36 cellular contexts compared by ENCODE assay signal in genomic region chr17:6953689-6954088, GRCh38. TPM values are rescaled to one million over a fixed set of nuclear protein-coding genes. Genes with fewer than 3 reads are reported as not detected.
"Had no signal": no experiment of that assay in that cellular context is flagged by ENCODE, and none has a peak within 500 bp of the region (broad histone marks: within the 10 kb centered on the region; RNA-seq: fewer than 3 reads in every experiment).

No MANE protein-coding gene starts in this region.

- H2AFZ ChIP-seq: hepatocyte had no signal

- DNase-seq: activated B cell treated with CpG ODN at 0.5 μM for 24 hours; activated CD4-positive, alpha-beta memory T cell treated with anti-CD3 and anti-CD28 coated beads, Interleukin-2, amount 10 ng/mL, durations not matched to agents 7 days and 5 days; activated CD4-positive, alpha-beta T cell treated with anti-CD3 and anti-CD28 coated beads, Interleukin-2, amount 10 ng/mL, durations not matched to agents 7 days and 5 days; activated CD4-positive, alpha-beta T cell treated with anti-CD3 and anti-CD28 coated beads, Interleukin-2, amount 50 U/mL, for 4 hours; activated CD8-positive, alpha-beta memory T cell treated with anti-CD3 and anti-CD28 coated beads, Interleukin-2, amount 50 U/mL, for 48 hours; activated gamma-delta T cell; activated naive CD4-positive, alpha-beta T cell; activated naive CD4-positive, alpha-beta T cell treated with anti-CD3 and anti-CD28 coated beads, Interleukin-2, amount 50 U/mL, for 16 hours; activated T-cell treated with anti-CD3 and anti-CD28 coated beads for 4 hours; activated T-cell treated with anti-CD3 and anti-CD28 coated beads, Interleukin-2, amount 50 U/mL, for 24 hours; activated T-cell treated with anti-CD3 and anti-CD28 coated beads, Interleukin-2, amount 50 U/mL, for 72 hours; amniotic stem cell; anterior cingulate cortex; brain microvascular endothelial cell; caudate nucleus; cortex of kidney; dermis blood vessel endothelial cell; effector CD4-positive, alpha-beta T cell; effector memory CD8-positive, alpha-beta T cell; esophagus squamous epithelium; foreskin melanocyte; heart right ventricle; T-helper 17 cell; T1000; WERI-Rb-1 had no signal

- H3K9me3 ChIP-seq: esophagus squamous epithelium, gastroesophageal sphincter, heart right ventricle had no signal

- FAIRE-seq: astrocyte, colon had no signal

- H3K4me1 ChIP-seq: gastroesophageal sphincter had no signal

- H3K36me3 ChIP-seq: brain microvascular endothelial cell, esophagus squamous epithelium, gastroesophageal sphincter, heart right ventricle, WERI-Rb-1 had no signal

- H3K4me1 Mint-ChIP-seq: activated B cell treated with CpG ODN at 0.5 μM for 24 hours had no signal

- H3K4me3 ChIP-seq: esophagus squamous epithelium, gastroesophageal sphincter, heart right ventricle, hepatocyte had no signal

- H3K27me3 ChIP-seq: brain microvascular endothelial cell, esophagus squamous epithelium, gastroesophageal sphincter, heart right ventricle, hepatocyte had no signal

- H3K4me3 Mint-ChIP-seq: activated B cell treated with CpG ODN at 0.5 μM for 24 hours; activated CD4-positive, alpha-beta memory T cell treated with anti-CD3 and anti-CD28 coated beads, Interleukin-2, amount 10 ng/mL, durations not matched to agents 7 days and 5 days; activated CD4-positive, alpha-beta T cell treated with anti-CD3 and anti-CD28 coated beads, Interleukin-2, amount 10 ng/mL, durations not matched to agents 7 days and 5 days; activated naive CD8-positive, alpha-beta T cell; activated T-cell treated with anti-CD3 and anti-CD28 coated beads, Interleukin-2, amount 50 U/mL, for 24 hours; activated T-cell treated with anti-CD3 and anti-CD28 coated beads, Interleukin-2, amount 50 U/mL, for 72 hours; effector memory CD8-positive, alpha-beta T cell; T-helper 17 cell; T-helper 2 cell treated with Interferon-gamma antibody and Interleukin-4, amounts not matched to agents 5 μg/mL and 100 μg/mL, for 36 hours had no signal

- H3K4me2 ChIP-seq: hepatocyte had no signal

- H3K9me3 Mint-ChIP-seq: activated B cell treated with CpG ODN at 0.5 μM for 24 hours; activated CD4-positive, alpha-beta memory T cell treated with anti-CD3 and anti-CD28 coated beads, Interleukin-2, amount 10 ng/mL, durations not matched to agents 7 days and 5 days; activated CD4-positive, alpha-beta T cell treated with anti-CD3 and anti-CD28 coated beads, Interleukin-2, amount 10 ng/mL, durations not matched to agents 7 days and 5 days; activated T-cell treated with anti-CD3 and anti-CD28 coated beads, Interleukin-2, amount 50 U/mL, for 24 hours; T-helper 2 cell treated with Interferon-gamma antibody and Interleukin-4, amounts not matched to agents 5 μg/mL and 100 μg/mL, for 36 hours had no signal

- H3K79me2 ChIP-seq: hepatocyte had no signal

- H3K27ac ChIP-seq: brain microvascular endothelial cell, epithelial cell of prostate, esophagus squamous epithelium, gastroesophageal sphincter, heart right ventricle, hepatocyte, WERI-Rb-1 had no signal

- H3K27me3 Mint-ChIP-seq: activated B cell treated with CpG ODN at 0.5 μM for 24 hours; activated CD4-positive, alpha-beta memory T cell treated with anti-CD3 and anti-CD28 coated beads, Interleukin-2, amount 10 ng/mL, durations not matched to agents 7 days and 5 days; activated CD4-positive, alpha-beta T cell treated with anti-CD3 and anti-CD28 coated beads, Interleukin-2, amount 10 ng/mL, durations not matched to agents 7 days and 5 days; activated naive CD8-positive, alpha-beta T cell; activated T-cell treated with anti-CD3 and anti-CD28 coated beads, Interleukin-2, amount 50 U/mL, for 24 hours; effector memory CD8-positive, alpha-beta T cell had no signal

- H3K27ac Mint-ChIP-seq: activated B cell treated with CpG ODN at 0.5 μM for 24 hours; activated CD4-positive, alpha-beta memory T cell treated with anti-CD3 and anti-CD28 coated beads, Interleukin-2, amount 10 ng/mL, durations not matched to agents 7 days and 5 days; activated CD4-positive, alpha-beta T cell treated with anti-CD3 and anti-CD28 coated beads, Interleukin-2, amount 10 ng/mL, durations not matched to agents 7 days and 5 days; activated naive CD8-positive, alpha-beta T cell; activated T-cell treated with anti-CD3 and anti-CD28 coated beads, Interleukin-2, amount 50 U/mL, for 24 hours; activated T-cell treated with anti-CD3 and anti-CD28 coated beads, Interleukin-2, amount 50 U/mL, for 72 hours; effector memory CD8-positive, alpha-beta T cell; T-helper 17 cell; T-helper 2 cell treated with Interferon-gamma antibody and Interleukin-4, amounts not matched to agents 5 μg/mL and 100 μg/mL, for 36 hours had no signal

- ATAC-seq: activated CD4-positive, CD25-positive, alpha-beta regulatory T cell treated with anti-CD3 and anti-CD28 coated beads, Interleukin-2, amount 50 U/mL, for 24 hours; activated T-cell treated with anti-CD3 and anti-CD28 coated beads, Interleukin-2, amount 50 U/mL, for 72 hours; effector memory CD8-positive, alpha-beta T cell; gastroesophageal sphincter; heart right ventricle; T-helper 17 cell had no signal

RNA-seq across cellular contexts. Expression of gene ALOX12, which starts 42.2 kb away (rescaled TPM):
- total RNA-seq: activated B cell treated with CpG ODN at 0.5 μM for 24 hours; activated CD4-positive, alpha-beta memory T cell treated with anti-CD3 and anti-CD28 coated beads, Interleukin-2, amount 10 ng/mL, durations not matched to agents 7 days and 5 days; activated CD4-positive, alpha-beta T cell treated with anti-CD3 and anti-CD28 coated beads, Interleukin-2, amount 10 ng/mL, durations not matched to agents 7 days and 5 days; activated T-cell treated with anti-CD3 and anti-CD28 coated beads, Interleukin-2, amount 50 U/mL, for 72 hours; astrocyte; chondrocyte; dermis blood vessel endothelial cell; fibroblast of villous mesenchyme; glomerular endothelial cell; hepatocyte had no signal
